Comparison of ENCODE assay signal across 20 cellular contexts in genomic region chr20:54347216-54347833, GRCh38.
"Had no signal": no experiment of that assay in that cellular context is flagged by ENCODE, and none has a peak within 500 bp of the region (broad histone marks: within the 10 kb centered on the region; RNA-seq: fewer than 3 reads in every experiment).

No MANE protein-coding gene starts in this region.

- H3K4me1 ChIP-seq: foreskin keratinocyte, parathyroid adenoma, vagina had no signal

- DNase-seq: activated CD4-positive, alpha-beta memory T cell treated with anti-CD3 and anti-CD28 coated beads, Interleukin-2, amount 10 ng/mL, durations not matched to agents 7 days and 5 days; activated CD4-positive, alpha-beta T cell treated with anti-CD3 and anti-CD28 coated beads for 36 hours; activated CD8-positive, alpha-beta memory T cell treated with anti-CD3 and anti-CD28 coated beads, Interleukin-2, amount 10 ng/mL, durations not matched to agents 7 days and 5 days; activated naive CD4-positive, alpha-beta T cell; activated naive CD8-positive, alpha-beta T cell treated with anti-CD3 and anti-CD28 coated beads for 36 hours; amniotic stem cell; dorsolateral prefrontal cortex; foreskin keratinocyte; glutamatergic neuron; hippocampal formation; stimulated activated CD4-positive, alpha-beta T cell treated with anti-CD3 and anti-CD28 coated beads, Interleukin-12 subunit alpha, Interleukin-12 subunit beta, amount 100 ng/mL, for 4 hours; stimulated activated CD4-positive, alpha-beta T cell treated with anti-CD3 and anti-CD28 coated beads, Interleukin-1b, Interleukin-23, amount 100 ng/mL, for 48 hours; stimulated activated CD8-positive, alpha-beta memory T cell treated with anti-CD3 and anti-CD28 coated beads, Interleukin-4, amount 100 ng/mL, for 48 hours; stimulated activated naive CD4-positive, alpha-beta T cell treated with Interleukin-2 at 50 U/mL for 16 hours; T-helper 17 cell had no signal

- H3K36me3 ChIP-seq: cardiac muscle cell, tibial nerve, vagina had no signal

- H3K27ac ChIP-seq: cardiac muscle cell, dorsolateral prefrontal cortex, foreskin keratinocyte, parathyroid adenoma, tibial nerve, vagina had no signal

- H3K4me3 ChIP-seq: cardiac muscle cell, dorsolateral prefrontal cortex, lung, tibial nerve, vagina had no signal

- H3K9me3 ChIP-seq: tibial nerve, vagina had no signal

- H3K27me3 ChIP-seq: cardiac muscle cell, foreskin keratinocyte, tibial nerve, vagina had no signal
